Comparison of ENCODE assay signal across 1 cellular context in genomic region chr4:7159923-7160322, GRCh38.
TF ChIP-seq lines count a peak whose summit lies in the region.

No MANE protein-coding gene starts in this region.

TF ChIP-seq in HepG2, 621 proteins besides CTCF, POLR2A, EP300 and RAD21 (continued from another document and continues in another):
- TF ChIP-seq ZMAT5 (CRISPR knock-in tag; IDR thresholded peaks at IDR 0.05; ENCODE audit: borderline replicate concordance, low read depth) (no peak), KDM1A (CRISPR knock-in tag; IDR thresholded peaks at IDR 0.05) (no peak), CCAR2 (optimal IDR thresholded peaks at IDR 0.05; ENCODE audit: low read depth, low read length) (no peak), ZNF772 (CRISPR knock-in tag; IDR thresholded peaks at IDR 0.05) (no peak), HCFC1 (IDR thresholded peaks at IDR 0.05; ENCODE audit: low read depth, low read length) (no peak), HMG20B (CRISPR knock-in tag; conservative IDR thresholded peaks at IDR 0.05) (no peak), ATF7 (IDR thresholded peaks at IDR 0.05) (no peak), ATF7 (CRISPR knock-in tag; IDR thresholded peaks at IDR 0.05) (no peak), HOXA3 (CRISPR knock-in tag; IDR thresholded peaks at IDR 0.05) (no peak), FOSL1 (CRISPR knock-in tag; IDR thresholded peaks at IDR 0.05; ENCODE audit: borderline replicate concordance) (no peak), RERE (CRISPR knock-in tag; IDR thresholded peaks at IDR 0.05; ENCODE audit: low read depth) (no peak), ZNF101 (CRISPR knock-in tag; IDR thresholded peaks at IDR 0.05; ENCODE audit: borderline replicate concordance, low read depth) (no peak), ZNF354B (CRISPR knock-in tag; IDR thresholded peaks at IDR 0.05) (no peak), ZNF383 (CRISPR knock-in tag; IDR thresholded peaks at IDR 0.05; ENCODE audit: borderline replicate concordance) (no peak), ZNF468 (CRISPR knock-in tag; IDR thresholded peaks at IDR 0.05) (no peak), ZNF17 (CRISPR knock-in tag; IDR thresholded peaks at IDR 0.05) (no peak), ZNF564 (CRISPR knock-in tag; IDR thresholded peaks at IDR 0.05) (no peak), STAG1 (CRISPR knock-in tag; IDR thresholded peaks at IDR 0.05) (no peak), THAP11 (CRISPR knock-in tag; IDR thresholded peaks at IDR 0.05) (no peak), MZF1 (CRISPR knock-in tag; IDR thresholded peaks at IDR 0.05; ENCODE audit: borderline replicate concordance) (no peak), TBP (CRISPR knock-in tag; IDR thresholded peaks at IDR 0.05) (no peak), RNF2 (conservative IDR thresholded peaks at IDR 0.05; ENCODE audit: low read depth) (no peak), GATAD2A (CRISPR knock-in tag; IDR thresholded peaks at IDR 0.05) (peak; percentile 35; the same call in 1 of the 2 replicates), KAT8 (CRISPR knock-in tag; IDR thresholded peaks at IDR 0.05) (no peak), ZNF18 (CRISPR knock-in tag; IDR thresholded peaks at IDR 0.05; ENCODE audit: insufficient replicate concordance) (no peak), ZNF629 (CRISPR knock-in tag; conservative IDR thresholded peaks at IDR 0.05) (no peak), CENPX (CRISPR knock-in tag; IDR thresholded peaks at IDR 0.05) (no peak), CBX1 (IDR thresholded peaks at IDR 0.05; ENCODE audit: low read depth) (no peak), BCL3 (CRISPR knock-in tag; IDR thresholded peaks at IDR 0.05) (no peak), HDAC2 (CRISPR knock-in tag; IDR thresholded peaks at IDR 0.05) (0 out of 2 replicates have a peak, but pooled peaks have one; percentile 27), ZNF30 (CRISPR knock-in tag; IDR thresholded peaks at IDR 0.05) (no peak), ZNF367 (CRISPR knock-in tag; IDR thresholded peaks at IDR 0.05; ENCODE audit: borderline replicate concordance) (no peak), SNAPC5 (CRISPR knock-in tag; IDR thresholded peaks at IDR 0.05; ENCODE audit: borderline replicate concordance) (no peak), SCMH1 (CRISPR knock-in tag; IDR thresholded peaks at IDR 0.05; ENCODE audit: borderline replicate concordance) (no peak), U2AF2 (IDR thresholded peaks at IDR 0.05; ENCODE audit: low read depth, low read length) (no peak), SP4 (CRISPR knock-in tag; IDR thresholded peaks at IDR 0.05) (no peak), ZBTB21 (CRISPR knock-in tag; IDR thresholded peaks at IDR 0.05) (no peak), SETDB1 (CRISPR knock-in tag; IDR thresholded peaks at IDR 0.05; ENCODE audit: borderline replicate concordance) (no peak), RXRB (CRISPR knock-in tag; IDR thresholded peaks at IDR 0.05; ENCODE audit: borderline replicate concordance) (peak; percentile 24; the same call in 1 of the 2 replicates)
- TF ChIP-seq, protein P1, sequence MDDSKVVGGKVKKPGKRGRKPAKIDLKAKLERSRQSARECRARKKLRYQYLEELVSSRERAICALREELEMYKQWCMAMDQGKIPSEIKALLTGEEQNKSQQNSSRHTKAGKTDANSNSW (CRISPR knock-in tag; IDR thresholded peaks at IDR 0.05; ENCODE audit: borderline replicate concordance), result no peak
- TF ChIP-seq, protein P2, sequence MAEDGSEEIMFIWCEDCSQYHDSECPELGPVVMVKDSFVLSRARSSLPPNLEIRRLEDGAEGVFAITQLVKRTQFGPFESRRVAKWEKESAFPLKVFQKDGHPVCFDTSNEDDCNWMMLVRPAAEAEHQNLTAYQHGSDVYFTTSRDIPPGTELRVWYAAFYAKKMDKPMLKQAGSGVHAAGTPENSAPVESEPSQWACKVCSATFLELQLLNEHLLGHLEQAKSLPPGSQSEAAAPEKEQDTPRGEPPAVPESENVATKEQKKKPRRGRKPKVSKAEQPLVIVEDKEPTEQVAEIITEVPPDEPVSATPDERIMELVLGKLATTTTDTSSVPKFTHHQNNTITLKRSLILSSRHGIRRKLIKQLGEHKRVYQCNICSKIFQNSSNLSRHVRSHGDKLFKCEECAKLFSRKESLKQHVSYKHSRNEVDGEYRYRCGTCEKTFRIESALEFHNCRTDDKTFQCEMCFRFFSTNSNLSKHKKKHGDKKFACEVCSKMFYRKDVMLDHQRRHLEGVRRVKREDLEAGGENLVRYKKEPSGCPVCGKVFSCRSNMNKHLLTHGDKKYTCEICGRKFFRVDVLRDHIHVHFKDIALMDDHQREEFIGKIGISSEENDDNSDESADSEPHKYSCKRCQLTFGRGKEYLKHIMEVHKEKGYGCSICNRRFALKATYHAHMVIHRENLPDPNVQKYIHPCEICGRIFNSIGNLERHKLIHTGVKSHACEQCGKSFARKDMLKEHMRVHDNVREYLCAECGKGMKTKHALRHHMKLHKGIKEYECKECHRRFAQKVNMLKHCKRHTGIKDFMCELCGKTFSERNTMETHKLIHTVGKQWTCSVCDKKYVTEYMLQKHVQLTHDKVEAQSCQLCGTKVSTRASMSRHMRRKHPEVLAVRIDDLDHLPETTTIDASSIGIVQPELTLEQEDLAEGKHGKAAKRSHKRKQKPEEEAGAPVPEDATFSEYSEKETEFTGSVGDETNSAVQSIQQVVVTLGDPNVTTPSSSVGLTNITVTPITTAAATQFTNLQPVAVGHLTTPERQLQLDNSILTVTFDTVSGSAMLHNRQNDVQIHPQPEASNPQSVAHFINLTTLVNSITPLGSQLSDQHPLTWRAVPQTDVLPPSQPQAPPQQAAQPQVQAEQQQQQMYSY (CRISPR knock-in tag; IDR thresholded peaks at IDR 0.05), result 0 out of 2 replicates have a peak, but pooled peaks have one; percentile 38
- TF ChIP-seq, protein P3, sequence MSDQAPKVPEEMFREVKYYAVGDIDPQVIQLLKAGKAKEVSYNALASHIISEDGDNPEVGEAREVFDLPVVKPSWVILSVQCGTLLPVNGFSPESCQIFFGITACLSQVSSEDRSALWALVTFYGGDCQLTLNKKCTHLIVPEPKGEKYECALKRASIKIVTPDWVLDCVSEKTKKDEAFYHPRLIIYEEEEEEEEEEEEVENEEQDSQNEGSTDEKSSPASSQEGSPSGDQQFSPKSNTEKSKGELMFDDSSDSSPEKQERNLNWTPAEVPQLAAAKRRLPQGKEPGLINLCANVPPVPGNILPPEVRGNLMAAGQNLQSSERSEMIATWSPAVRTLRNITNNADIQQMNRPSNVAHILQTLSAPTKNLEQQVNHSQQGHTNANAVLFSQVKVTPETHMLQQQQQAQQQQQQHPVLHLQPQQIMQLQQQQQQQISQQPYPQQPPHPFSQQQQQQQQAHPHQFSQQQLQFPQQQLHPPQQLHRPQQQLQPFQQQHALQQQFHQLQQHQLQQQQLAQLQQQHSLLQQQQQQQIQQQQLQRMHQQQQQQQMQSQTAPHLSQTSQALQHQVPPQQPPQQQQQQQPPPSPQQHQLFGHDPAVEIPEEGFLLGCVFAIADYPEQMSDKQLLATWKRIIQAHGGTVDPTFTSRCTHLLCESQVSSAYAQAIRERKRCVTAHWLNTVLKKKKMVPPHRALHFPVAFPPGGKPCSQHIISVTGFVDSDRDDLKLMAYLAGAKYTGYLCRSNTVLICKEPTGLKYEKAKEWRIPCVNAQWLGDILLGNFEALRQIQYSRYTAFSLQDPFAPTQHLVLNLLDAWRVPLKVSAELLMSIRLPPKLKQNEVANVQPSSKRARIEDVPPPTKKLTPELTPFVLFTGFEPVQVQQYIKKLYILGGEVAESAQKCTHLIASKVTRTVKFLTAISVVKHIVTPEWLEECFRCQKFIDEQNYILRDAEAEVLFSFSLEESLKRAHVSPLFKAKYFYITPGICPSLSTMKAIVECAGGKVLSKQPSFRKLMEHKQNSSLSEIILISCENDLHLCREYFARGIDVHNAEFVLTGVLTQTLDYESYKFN (CRISPR knock-in tag; conservative IDR thresholded peaks at IDR 0.05), result peak; percentile 76
- TF ChIP-seq, protein P4, sequence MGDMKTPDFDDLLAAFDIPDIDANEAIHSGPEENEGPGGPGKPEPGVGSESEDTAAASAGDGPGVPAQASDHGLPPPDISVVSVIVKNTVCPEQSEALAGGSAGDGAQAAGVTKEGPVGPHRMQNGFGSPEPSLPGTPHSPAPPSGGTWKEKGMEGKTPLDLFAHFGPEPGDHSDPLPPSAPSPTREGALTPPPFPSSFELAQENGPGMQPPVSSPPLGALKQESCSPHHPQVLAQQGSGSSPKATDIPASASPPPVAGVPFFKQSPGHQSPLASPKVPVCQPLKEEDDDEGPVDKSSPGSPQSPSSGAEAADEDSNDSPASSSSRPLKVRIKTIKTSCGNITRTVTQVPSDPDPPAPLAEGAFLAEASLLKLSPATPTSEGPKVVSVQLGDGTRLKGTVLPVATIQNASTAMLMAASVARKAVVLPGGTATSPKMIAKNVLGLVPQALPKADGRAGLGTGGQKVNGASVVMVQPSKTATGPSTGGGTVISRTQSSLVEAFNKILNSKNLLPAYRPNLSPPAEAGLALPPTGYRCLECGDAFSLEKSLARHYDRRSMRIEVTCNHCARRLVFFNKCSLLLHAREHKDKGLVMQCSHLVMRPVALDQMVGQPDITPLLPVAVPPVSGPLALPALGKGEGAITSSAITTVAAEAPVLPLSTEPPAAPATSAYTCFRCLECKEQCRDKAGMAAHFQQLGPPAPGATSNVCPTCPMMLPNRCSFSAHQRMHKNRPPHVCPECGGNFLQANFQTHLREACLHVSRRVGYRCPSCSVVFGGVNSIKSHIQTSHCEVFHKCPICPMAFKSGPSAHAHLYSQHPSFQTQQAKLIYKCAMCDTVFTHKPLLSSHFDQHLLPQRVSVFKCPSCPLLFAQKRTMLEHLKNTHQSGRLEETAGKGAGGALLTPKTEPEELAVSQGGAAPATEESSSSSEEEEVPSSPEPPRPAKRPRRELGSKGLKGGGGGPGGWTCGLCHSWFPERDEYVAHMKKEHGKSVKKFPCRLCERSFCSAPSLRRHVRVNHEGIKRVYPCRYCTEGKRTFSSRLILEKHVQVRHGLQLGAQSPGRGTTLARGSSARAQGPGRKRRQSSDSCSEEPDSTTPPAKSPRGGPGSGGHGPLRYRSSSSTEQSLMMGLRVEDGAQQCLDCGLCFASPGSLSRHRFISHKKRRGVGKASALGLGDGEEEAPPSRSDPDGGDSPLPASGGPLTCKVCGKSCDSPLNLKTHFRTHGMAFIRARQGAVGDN (CRISPR knock-in tag; IDR thresholded peaks at IDR 0.05), result no peak
- TF ChIP-seq, protein P5, sequence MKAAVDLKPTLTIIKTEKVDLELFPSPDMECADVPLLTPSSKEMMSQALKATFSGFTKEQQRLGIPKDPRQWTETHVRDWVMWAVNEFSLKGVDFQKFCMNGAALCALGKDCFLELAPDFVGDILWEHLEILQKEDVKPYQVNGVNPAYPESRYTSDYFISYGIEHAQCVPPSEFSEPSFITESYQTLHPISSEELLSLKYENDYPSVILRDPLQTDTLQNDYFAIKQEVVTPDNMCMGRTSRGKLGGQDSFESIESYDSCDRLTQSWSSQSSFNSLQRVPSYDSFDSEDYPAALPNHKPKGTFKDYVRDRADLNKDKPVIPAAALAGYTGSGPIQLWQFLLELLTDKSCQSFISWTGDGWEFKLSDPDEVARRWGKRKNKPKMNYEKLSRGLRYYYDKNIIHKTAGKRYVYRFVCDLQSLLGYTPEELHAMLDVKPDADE (CRISPR knock-in tag; IDR thresholded peaks at IDR 0.05), result no peak
